11 cellular contexts compared by ENCODE assay signal in the genomic region with DNA sequence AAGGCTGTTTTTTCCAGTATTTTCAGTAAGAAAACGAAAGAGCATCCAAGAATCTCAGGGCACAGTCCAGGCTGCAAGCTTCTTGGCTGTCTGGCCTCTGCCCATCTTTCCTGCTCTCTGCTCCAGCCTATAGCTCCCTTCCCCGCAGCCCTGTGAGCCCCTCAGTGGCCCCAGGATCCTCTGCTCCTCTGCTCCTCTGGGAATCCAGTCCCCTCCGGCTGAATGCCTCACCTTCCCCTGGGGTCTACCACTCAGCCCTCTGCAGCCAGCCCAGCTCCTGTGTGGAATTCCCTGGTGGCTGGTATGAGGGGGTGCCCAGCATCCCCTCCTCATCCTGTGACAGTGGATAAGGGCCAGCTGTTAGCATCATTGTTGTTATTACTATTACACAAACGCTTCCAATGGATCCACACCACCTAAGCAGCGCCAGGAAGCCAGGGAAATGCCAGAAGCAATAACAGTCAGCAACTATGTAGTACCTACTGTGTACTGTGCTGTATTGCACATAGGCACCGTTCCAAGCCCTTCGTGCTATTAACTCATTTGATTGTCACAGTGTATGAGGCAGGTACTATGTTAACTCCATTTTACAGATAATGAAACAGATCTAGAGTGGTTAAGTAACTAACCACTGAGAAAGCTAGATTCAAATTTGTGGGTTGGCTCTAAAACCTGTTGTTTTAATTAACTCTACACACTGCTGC.
A peak's percentile ranks its signal among the peaks of the same experiment; 100 is the strongest.
DNase-seq lines count a peak whose midpoint lies in the region; ATAC-seq, FAIRE-seq and TF ChIP-seq lines count a peak whose summit lies in the region.
"Had no signal": no experiment of that assay in that cellular context is flagged by ENCODE, and none has a peak within 500 bp of the region (broad histone marks: within the 10 kb centered on the region; RNA-seq: fewer than 3 reads in every experiment).

No MANE protein-coding gene starts in this region.

- no peak overlapping the region; a peak in 1 of 4 replicates for H3K4me2 ChIP-seq in H1 (ENCODE audit: insufficient read depth in 1 of 2, low read depth in 2 of 2, low read length in 2 of 2)

- no peak overlapping the region for H3K4ac ChIP-seq in H1 (replicated peaks; ENCODE audit: insufficient read length, low read depth, low read length)

- H3K23ac ChIP-seq in H1 (ENCODE audit: insufficient read length), result no peak overlapping the region

- no peak for TF ChIP-seq POLR2A in H1 (IDR thresholded peaks at IDR 0.05; ENCODE audit: control extremely low read depth in 1 of 2, low read depth in 2 of 2, low read length in 2 of 2)

- no peak overlapping the region for H3K18ac ChIP-seq in H1 (ENCODE audit: extremely low read depth, low read length)

- POLR2A ChIA-PET in H1 (lab: Charles Lee; ENCODE audit: partially characterized antibody), result interaction anchor here (0.8 kb wide), 2 partner anchors 16 to 256 kb away, joined by 3 read pairs; no protein-coding TSS in a partner anchor

- DNase-seq in GM13976 (ENCODE audit: low spot score), result peak; percentile 35
- DNase-seq in H1 (ENCODE audit: low read depth in 1 of 2, low spot score in 2 of 2), result no peak
- DNase-seq in mesenteric fat pad (ENCODE audit: low spot score), result no peak
- DNase-seq in NCI-H1105 treated with DMSO at 0.1 percent for 48 hours (lab: John Stamatoyannopoulos, UW), result no peak
- no peak for DNase-seq in kidney tubule cell (ENCODE audit: low spot score)
- no peak for DNase-seq in SHP77 (lab: John Stamatoyannopoulos, UW)
- DNase-seq: activated CD4-positive, alpha-beta T cell treated with anti-CD3 and anti-CD28 coated beads for 4 hours; brain microvascular endothelial cell; midbrain had no signal

- H3K4me1 ChIP-seq in H1 (replicated peaks in 1 of 4; ENCODE audit: control insufficient read depth in 3 of 4, insufficient read depth in 4 of 4, low read length in 3 of 4), result peaks cover 0 to 5% (median 3%) of the 10 kb centered on the region in 4 experiments; a peak in 4 of 7 replicates

- no peak overlapping the region for H2AK5ac ChIP-seq in H1 (ENCODE audit: low read depth, low read length)

- no peaks in the 10 kb centered on the region for H3K79me1 ChIP-seq in H1 (ENCODE audit: low read depth, low read length)

- H3K27me3 ChIP-seq in H1 (replicated peaks in 1 of 4; ENCODE audit: control insufficient read depth in 3 of 4, extremely low read depth in 1 of 4, insufficient read depth in 3 of 4, low read length in 3 of 4), result no peaks in the 10 kb centered on the region
- H3K27me3 ChIP-seq: brain microvascular endothelial cell had no signal

- no peak for TF ChIP-seq EP300 in H1 (IDR thresholded peaks at IDR 0.05; ENCODE audit: borderline replicate concordance in 1 of 2, low read depth in 2 of 2, low read length in 2 of 2)

- no peak overlapping the region for H3K4me3 ChIP-seq in H1 (ENCODE audit: extremely low read depth in 1 of 4, insufficient read depth in 2 of 4, low read depth in 3 of 4, low read length in 4 of 4)

- H3K23me2 ChIP-seq in H1 (ENCODE audit: low read depth, low read length), result peaks cover 2% of the 10 kb centered on the region; the same call in 1 of the 2 replicates

- H4K91ac ChIP-seq in H1 (replicated peaks; ENCODE audit: insufficient read length, low read length), result no peak overlapping the region

- no peak overlapping the region for H2BK12ac ChIP-seq in H1 (ENCODE audit: low read depth, low read length)

- CTCF ChIA-PET in H1 (lab: Charles Lee; ENCODE audit: partially characterized antibody), result interaction anchor here (0.9 to 2.0 kb wide), 10 partner anchors 10 to 479 kb away, joined by 3 to 16 read pairs (median 4); no protein-coding TSS in a partner anchor

- H2AFZ ChIP-seq in H1 (ENCODE audit: low read length), result no peak overlapping the region

- H3K36me3 ChIP-seq in H1 (ENCODE audit: control insufficient read depth in 2 of 4, insufficient read depth in 4 of 4, low read length in 3 of 4), result no peaks in the 10 kb centered on the region
- H3K36me3 ChIP-seq: brain microvascular endothelial cell had no signal

- no peaks in the 10 kb centered on the region for H3K9me3 ChIP-seq in H1 (ENCODE audit: insufficient read depth in 2 of 2, low read depth in 1 of 2, low read length in 1 of 2)

- H4K5ac ChIP-seq in H1 (ENCODE audit: insufficient read length, low read depth, low read length), result no peak overlapping the region

- ATAC-seq in GM19467 (IDR thresholded peaks at IDR 0.05; ENCODE audit: unreplicated experiment) (peak; percentile 48), HG03135 (IDR thresholded peaks at IDR 0.05; ENCODE audit: unreplicated experiment) (peak; percentile 45)

- no peak for FAIRE-seq in H1 (lab: Jason Lieb, UNC)

- H3K14ac ChIP-seq in H1 (ENCODE audit: insufficient read length), result no peak overlapping the region

- no peak overlapping the region for H2BK5ac ChIP-seq in H1 (ENCODE audit: low read depth, low read length)

- H3K79me2 ChIP-seq in H1 (ENCODE audit: control insufficient read depth in 1 of 2, insufficient read depth in 2 of 2, low read length in 2 of 2), result no peaks in the 10 kb centered on the region

- in situ Hi-C loops in GM13976 (cut with MboI; ENCODE audit: low sequenced_read_pairs, unreplicated experiment), result loop anchor here (25.0 kb wide), 1 partner anchor 488 kb away; no protein-coding TSS in a partner anchor

- WGBS in H1 (ENCODE audit: extremely low coverage in 1 of 2, insufficient coverage in 1 of 2, insufficient read length in 1 of 2, insufficient replicate concordance in 2 of 2, low coverage in 1 of 2, low lambda C conversion rate in 2 of 2, missing lambda C conversion rate in 1 of 2), 2 experiments, result 72% methylated on average over 7 of the region's 7 CpGs; no CpG with 5 or more reads in 1 of the 2 experiments

- no peak overlapping the region for H3K27ac ChIP-seq in H1 (ENCODE audit: low read depth, low read length)
- H3K27ac ChIP-seq: brain microvascular endothelial cell had no signal

- no peak overlapping the region for H3K56ac ChIP-seq in H1 (replicated peaks; ENCODE audit: insufficient read length, low read depth, low read length)

- TF ChIP-seq RAD21 in H1 (IDR thresholded peaks at IDR 0.05 in 1 of 2, conservative IDR thresholded peaks at IDR 0.05 in 1 of 2; ENCODE audit: low read depth in 2 of 2, low read length in 2 of 2), result no peak

- TF ChIP-seq CTCF in GM13976 (IDR thresholded peaks at IDR 0.05; ENCODE audit: borderline replicate concordance, control extremely low read depth, extremely low read depth, insufficient read depth, missing control alignments), result no peak
- no peak for TF ChIP-seq CTCF in H1 (IDR thresholded peaks at IDR 0.05; ENCODE audit: control extremely low read depth in 1 of 3, insufficient read depth in 1 of 3, low read depth in 1 of 3, low read length in 3 of 3)

- H2BK20ac ChIP-seq in H1 (ENCODE audit: low read length), result no peak overlapping the region

- H2BK120ac ChIP-seq in H1 (replicated peaks; ENCODE audit: low read depth, low read length), result no peak overlapping the region

- H3K9ac ChIP-seq in H1 (replicated peaks in 1 of 4; ENCODE audit: extremely low read depth in 1 of 4, low read depth in 3 of 4, low read length in 3 of 4), result no peak overlapping the region

- peak overlapping the region; percentile 29 for H4K8ac ChIP-seq in H1 (ENCODE audit: extremely low read depth, insufficient read depth, low read length)

- no peaks in the 10 kb centered on the region for H4K20me1 ChIP-seq in H1 (replicated peaks in 1 of 2; ENCODE audit: control insufficient read depth in 1 of 2, insufficient read depth in 2 of 2, low read length in 2 of 2)

- no peak overlapping the region for H2BK15ac ChIP-seq in H1 (ENCODE audit: low read length)

TF ChIP-seq in H1, 55 proteins besides CTCF, POLR2A, EP300 and RAD21:
- TF ChIP-seq KDM4A (IDR thresholded peaks at IDR 0.05; ENCODE audit: low read depth, low read length, severe bottlenecking) (no peak), POLR2AphosphoS5 (IDR thresholded peaks at IDR 0.05; ENCODE audit: low read depth, low read length) (no peak), RBBP5 (IDR thresholded peaks at IDR 0.05; ENCODE audit: borderline replicate concordance, low read depth, low read length) (no peak), SP4 (IDR thresholded peaks at IDR 0.05; ENCODE audit: low read length) (no peak), SP2 (IDR thresholded peaks at IDR 0.05; ENCODE audit: low read length) (no peak), TAF7 (optimal IDR thresholded peaks at IDR 0.05; ENCODE audit: borderline replicate concordance, low read depth, low read length) (no peak), JUN (IDR thresholded peaks at IDR 0.05; ENCODE audit: low read depth, low read length) (no peak), RXRA (IDR thresholded peaks at IDR 0.05; ENCODE audit: insufficient read depth, low read depth, low read length) (no peak), PHF8 (conservative IDR thresholded peaks at IDR 0.05; ENCODE audit: low read depth, low read length) (no peak), TEAD4 (IDR thresholded peaks at IDR 0.05; ENCODE audit: low read depth, low read length) (no peak), ASH2L (IDR thresholded peaks at IDR 0.05; ENCODE audit: low read length) (no peak), CBX8 (IDR thresholded peaks at IDR 0.05; ENCODE audit: borderline replicate concordance, low read depth, low read length) (no peak), SUZ12 (IDR thresholded peaks at IDR 0.05; ENCODE audit: low read length) (no peak), EZH2 (IDR thresholded peaks at IDR 0.05; ENCODE audit: low read depth, low read length, severe bottlenecking) (no peak), TAF1 (IDR thresholded peaks at IDR 0.05; ENCODE audit: low read depth, low read length) (no peak), HDAC6 (IDR thresholded peaks at IDR 0.05; ENCODE audit: low read depth, low read length) (no peak), BACH1 (IDR thresholded peaks at IDR 0.05; ENCODE audit: low read length) (no peak)
- TF ChIP-seq, protein P1, sequence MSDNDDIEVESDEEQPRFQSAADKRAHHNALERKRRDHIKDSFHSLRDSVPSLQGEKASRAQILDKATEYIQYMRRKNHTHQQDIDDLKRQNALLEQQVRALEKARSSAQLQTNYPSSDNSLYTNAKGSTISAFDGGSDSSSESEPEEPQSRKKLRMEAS (IDR thresholded peaks at IDR 0.05), result no peak
TF ChIP-seq in H1: peak in this region for 0.
